26 cellular contexts compared by ENCODE assay signal in genomic region chr21:35007348-35007747, GRCh38. TPM values are rescaled to one million over a fixed set of nuclear protein-coding genes. Genes with fewer than 3 reads are reported as not detected.
DNase-seq lines count a peak whose midpoint lies in the region; ATAC-seq, FAIRE-seq and TF ChIP-seq lines count a peak whose summit lies in the region.
"Had no signal": no experiment of that assay in that cellular context is flagged by ENCODE, and none has a peak within 500 bp of the region (broad histone marks: within the 10 kb centered on the region; RNA-seq: fewer than 3 reads in every experiment).

No MANE protein-coding gene starts in this region.

- no peak overlapping the region for H2BK12ac ChIP-seq in H1 (ENCODE audit: low read depth, low read length)

- H3K23ac ChIP-seq in H1 (ENCODE audit: insufficient read length): no peak overlapping the region

- TF ChIP-seq CTCF in H1 (IDR thresholded peaks at IDR 0.05; ENCODE audit: control extremely low read depth in 1 of 3, insufficient read depth in 1 of 3, low read depth in 1 of 3, low read length in 3 of 3) (no peak), hepatocyte (IDR thresholded peaks at IDR 0.05; ENCODE audit: poor library complexity) (no peak)

- CTCF ChIA-PET in CD4-positive, alpha-beta memory T cell (lab: Charles Lee; ENCODE audit: partially characterized antibody): interaction anchor here (1.7 kb wide), 1 partner anchor 61 kb away, joined by 4 read pairs; no protein-coding TSS in a partner anchor
- CTCF ChIA-PET in T-cell (lab: Charles Lee) (interaction anchor here in 1 of 2 donors (1.0 kb wide), 2 partner anchors 33 to 70 kb away, joined by 3 to 4 read pairs; no protein-coding TSS in a partner anchor), H1 (lab: Charles Lee; ENCODE audit: partially characterized antibody) (no interaction called here)

- H3K4me3 ChIP-seq in BLaER1 treated with 17β-estradiol and CSF1 and Interleukin-3, amounts not matched to agents 10 nM and 100 nM: no peak overlapping the region
- no peak overlapping the region for H3K4me3 ChIP-seq in CD4-positive, alpha-beta memory T cell (ENCODE audit: low read length in 2 of 2)
- H3K4me3 ChIP-seq in H1 (ENCODE audit: extremely low read depth in 1 of 4, insufficient read depth in 2 of 4, low read depth in 3 of 4, low read length in 4 of 4): no peak overlapping the region
- H3K4me3 ChIP-seq in hepatocyte: no peak overlapping the region
- H3K4me3 ChIP-seq: gastrocnemius medialis, GM23338, pancreas had no signal

- H3K4me2 ChIP-seq in BLaER1 treated with 17β-estradiol and CSF1 and Interleukin-3, amounts not matched to agents 10 nM and 100 nM: peak overlapping the region; percentile 3 to 90 (median 12); a peak in 13 of 22 replicates
- H3K4me2 ChIP-seq in H1 (ENCODE audit: insufficient read depth in 1 of 2, low read depth in 2 of 2, low read length in 2 of 2): no peak overlapping the region
- H3K4me2 ChIP-seq in hepatocyte: no peak overlapping the region
- H3K4me2 ChIP-seq: GM23338 had no signal

- peak overlapping the region in 1 of 11 experiments; percentile 8; a peak in 1 of 22 replicates for H3K9ac ChIP-seq in BLaER1 treated with 17β-estradiol and CSF1 and Interleukin-3, amounts not matched to agents 10 nM and 100 nM
- H3K9ac ChIP-seq in H1 (replicated peaks in 1 of 4; ENCODE audit: extremely low read depth in 1 of 4, low read depth in 3 of 4, low read length in 3 of 4): no peak overlapping the region

- no peak overlapping the region for H4K91ac ChIP-seq in H1 (replicated peaks; ENCODE audit: insufficient read length, low read length)

- no peak for FAIRE-seq in H1 (lab: Jason Lieb, UNC)
- FAIRE-seq: D721Med, GM19239, pancreas had no signal

- ATAC-seq in T-cell (replicated peaks in 1 of 4): no peak
- ATAC-seq: gastrocnemius medialis, GM23338, left cardiac atrium, pancreas, PC-3 had no signal

- no peaks in the 10 kb centered on the region for H3K79me1 ChIP-seq in H1 (ENCODE audit: low read depth, low read length)

- peaks cover 12 to 94% (median 73%) of the 10 kb centered on the region in 10 experiments for H3K4me1 ChIP-seq in BLaER1 treated with 17β-estradiol and CSF1 and Interleukin-3, amounts not matched to agents 10 nM and 100 nM
- H3K4me1 ChIP-seq in CD4-positive, alpha-beta memory T cell (ENCODE audit: insufficient read depth, low read length): peaks cover 97% of the 10 kb centered on the region
- H3K4me1 ChIP-seq in H1 (replicated peaks in 1 of 4; ENCODE audit: control insufficient read depth in 3 of 4, insufficient read depth in 4 of 4, low read length in 3 of 4) (no peaks in the 10 kb centered on the region), hepatocyte (ENCODE audit: insufficient read depth) (no peaks in the 10 kb centered on the region)
- H3K4me1 ChIP-seq: gastrocnemius medialis, pancreas had no signal

- H2BK15ac ChIP-seq in H1 (ENCODE audit: low read length): no peak overlapping the region

- no peaks in the 10 kb centered on the region for H3K9me3 Mint-ChIP-seq in CD4-positive, alpha-beta memory T cell
- H3K9me3 Mint-ChIP-seq in T-cell: no peaks in the 10 kb centered on the region
- H3K9me3 Mint-ChIP-seq: activated naive CD4-positive, alpha-beta T cell treated with anti-CD3 and anti-CD28 coated beads, Interleukin-2, amount 10 ng/mL, durations not matched to agents 7 days and 5 days; activated T-cell treated with anti-CD3 and anti-CD28 coated beads, Interleukin-2, amount 50 U/mL, for 72 hours; GM23338; neural crest cell; T-helper 1 cell treated with Interleukin-12 subunit alpha and Interleukin-12 subunit beta and Interleukin-4 antibody, amounts not matched to agents 30 μg/mL and 1 μg/mL, for 36 hours had no signal

- no peak overlapping the region for H2BK120ac ChIP-seq in H1 (replicated peaks; ENCODE audit: low read depth, low read length)

- H2BK5ac ChIP-seq in H1 (ENCODE audit: low read depth, low read length): no peak overlapping the region

- H2AFZ ChIP-seq in H1 (ENCODE audit: low read length) (no peak overlapping the region), hepatocyte (no peak overlapping the region)
- H2AFZ ChIP-seq: GM23338 had no signal

- no peaks in the 10 kb centered on the region for H3K27me3 ChIP-seq in BLaER1 treated with 17β-estradiol and CSF1 and Interleukin-3, amounts not matched to agents 10 nM and 100 nM
- no peaks in the 10 kb centered on the region for H3K27me3 ChIP-seq in CD4-positive, alpha-beta memory T cell (ENCODE audit: insufficient read depth, low read length)
- H3K27me3 ChIP-seq in H1 (replicated peaks in 1 of 4; ENCODE audit: control insufficient read depth in 3 of 4, extremely low read depth in 1 of 4, insufficient read depth in 3 of 4, low read length in 3 of 4) (no peaks in the 10 kb centered on the region), hepatocyte (no peaks in the 10 kb centered on the region)
- H3K27me3 ChIP-seq: gastrocnemius medialis, pancreas had no signal

- no peak overlapping the region for H2BK20ac ChIP-seq in H1 (ENCODE audit: low read length)

- DNase-seq in CD4-positive, alpha-beta memory T cell: no peak
- DNase-seq in T-cell (no peak), H1 (ENCODE audit: low read depth in 1 of 2, low spot score in 2 of 2) (no peak), NCI-H187 treated with DMSO at 0.1 percent for 48 hours (lab: John Stamatoyannopoulos, UW) (no peak), hepatocyte (ENCODE audit: low spot score) (no peak), HuH-7.5 (ENCODE audit: low spot score) (no peak), middle frontal gyrus (ENCODE audit: extremely low spot score, low spot score) (no peak)
- DNase-seq: activated CD4-positive, alpha-beta T cell treated with anti-CD3 and anti-CD28 coated beads, Interleukin-2, amount 10 ng/mL, durations not matched to agents 24 days and 14 days; activated naive CD4-positive, alpha-beta T cell treated with anti-CD3 and anti-CD28 coated beads, Interleukin-2, amount 10 ng/mL, durations not matched to agents 7 days and 5 days; activated T-cell treated with anti-CD3 and anti-CD28 coated beads, Interleukin-2, amount 50 U/mL, for 72 hours; gastrocnemius medialis; left cardiac atrium; NCI-H1105; NCI-H2029; NCI-H2227 treated with DMSO at 0.1 percent for 48 hours; NCI-H526; pancreas; PC-3; stimulated activated naive CD8-positive, alpha-beta T cell treated with anti-CD3 and anti-CD28 coated beads, Interleukin-15, Interleukin-2, amounts not matched to agents 100 U/mL and 50 U/mL, for 24 hours had no signal

- H3K9me3 ChIP-seq in BLaER1 treated with 17β-estradiol and CSF1 and Interleukin-3, amounts not matched to agents 10 nM and 100 nM (replicated peaks in 1 of 11): no peaks in the 10 kb centered on the region; a peak in 1 of 22 replicates
- no peaks in the 10 kb centered on the region for H3K9me3 ChIP-seq in CD4-positive, alpha-beta memory T cell (ENCODE audit: control insufficient read depth in 1 of 2, low read length in 2 of 2)
- no peaks in the 10 kb centered on the region for H3K9me3 ChIP-seq in H1 (ENCODE audit: insufficient read depth in 2 of 2, low read depth in 1 of 2, low read length in 1 of 2)
- H3K9me3 ChIP-seq in hepatocyte (ENCODE audit: low read depth): no peaks in the 10 kb centered on the region
- H3K9me3 ChIP-seq: gastrocnemius medialis, pancreas had no signal

- H3K27me3 Mint-ChIP-seq in CD4-positive, alpha-beta memory T cell: no peaks in the 10 kb centered on the region
- no peaks in the 10 kb centered on the region for H3K27me3 Mint-ChIP-seq in T-cell
- H3K27me3 Mint-ChIP-seq: activated CD4-positive, alpha-beta T cell treated with anti-CD3 and anti-CD28 coated beads, Interleukin-2, amount 10 ng/mL, durations not matched to agents 24 days and 14 days; activated naive CD4-positive, alpha-beta T cell treated with anti-CD3 and anti-CD28 coated beads, Interleukin-2, amount 10 ng/mL, durations not matched to agents 7 days and 5 days had no signal

- 86% methylated on average over 4 of the region's 4 CpGs; no CpG with 5 or more reads in 1 of the 2 experiments for WGBS in H1 (ENCODE audit: extremely low coverage in 1 of 2, insufficient coverage in 1 of 2, insufficient read length in 1 of 2, insufficient replicate concordance in 2 of 2, low coverage in 1 of 2, low lambda C conversion rate in 2 of 2, missing lambda C conversion rate in 1 of 2), 2 experiments
- WGBS in hepatocyte (ENCODE audit: low lambda C conversion rate, missing lambda C conversion rate): 87% methylated on average over 4 of the region's 4 CpGs

- H4K5ac ChIP-seq in H1 (ENCODE audit: insufficient read length, low read depth, low read length): no peak overlapping the region

- TF ChIP-seq RAD21 in H1 (IDR thresholded peaks at IDR 0.05 in 1 of 2, conservative IDR thresholded peaks at IDR 0.05 in 1 of 2; ENCODE audit: low read depth in 2 of 2, low read length in 2 of 2): no peak

- peak overlapping the region in 5 of 7 donors; percentile 67 to 90 (median 71) for H3K27ac Mint-ChIP-seq in CD4-positive, alpha-beta memory T cell
- H3K27ac Mint-ChIP-seq in T-cell: peak overlapping the region; percentile 53 to 75
- H3K27ac Mint-ChIP-seq: activated CD4-positive, alpha-beta T cell treated with anti-CD3 and anti-CD28 coated beads, Interleukin-2, amount 10 ng/mL, durations not matched to agents 24 days and 14 days; activated naive CD4-positive, alpha-beta T cell treated with anti-CD3 and anti-CD28 coated beads, Interleukin-2, amount 10 ng/mL, durations not matched to agents 7 days and 5 days; activated T-cell treated with anti-CD3 and anti-CD28 coated beads, Interleukin-2, amount 50 U/mL, for 72 hours; GM23338; T-helper 1 cell treated with Interleukin-12 subunit alpha and Interleukin-12 subunit beta and Interleukin-4 antibody, amounts not matched to agents 30 μg/mL and 1 μg/mL, for 36 hours had no signal

- H3K9me2 ChIP-seq in hepatocyte (replicated peaks; ENCODE audit: insufficient read depth): no peaks in the 10 kb centered on the region

- intact Hi-C loops in CD4-positive, alpha-beta memory T cell (cut with micrococcal nuclease): loop anchor here (2.0 kb wide), 1 partner anchor 15 kb away; no protein-coding TSS in a partner anchor

- no peak overlapping the region for H3K4ac ChIP-seq in H1 (replicated peaks; ENCODE audit: insufficient read length, low read depth, low read length)

- no peaks in the 10 kb centered on the region for H3K23me2 ChIP-seq in H1 (ENCODE audit: low read depth, low read length)

- no peaks in the 10 kb centered on the region for H3K79me2 ChIP-seq in H1 (ENCODE audit: control insufficient read depth in 1 of 2, insufficient read depth in 2 of 2, low read length in 2 of 2)
- H3K79me2 ChIP-seq in hepatocyte: no peaks in the 10 kb centered on the region

- peaks cover 0 to 92% (median 81%) of the 10 kb centered on the region in 11 experiments; a peak in 20 of 22 replicates for H3K36me3 ChIP-seq in BLaER1 treated with 17β-estradiol and CSF1 and Interleukin-3, amounts not matched to agents 10 nM and 100 nM
- no peaks in the 10 kb centered on the region for H3K36me3 ChIP-seq in CD4-positive, alpha-beta memory T cell (ENCODE audit: insufficient read depth, low read length)
- no peaks in the 10 kb centered on the region for H3K36me3 ChIP-seq in H1 (ENCODE audit: control insufficient read depth in 2 of 4, insufficient read depth in 4 of 4, low read length in 3 of 4)
- H3K36me3 ChIP-seq in hepatocyte (replicated peaks; ENCODE audit: insufficient read depth, low read depth): no peaks in the 10 kb centered on the region
- H3K36me3 ChIP-seq: gastrocnemius medialis, pancreas had no signal

- no peak overlapping the region for H3K56ac ChIP-seq in H1 (replicated peaks; ENCODE audit: insufficient read length, low read depth, low read length)

- peak overlapping the region in 2 of 8 donors; percentile 20 to 32 for H3K4me3 Mint-ChIP-seq in CD4-positive, alpha-beta memory T cell
- H3K4me3 Mint-ChIP-seq in T-cell: peak overlapping the region in 1 of 3 donors; percentile 49
- H3K4me3 Mint-ChIP-seq: activated CD4-positive, alpha-beta T cell treated with anti-CD3 and anti-CD28 coated beads, Interleukin-2, amount 10 ng/mL, durations not matched to agents 24 days and 14 days; activated naive CD4-positive, alpha-beta T cell treated with anti-CD3 and anti-CD28 coated beads, Interleukin-2, amount 10 ng/mL, durations not matched to agents 7 days and 5 days; GM23338; neural crest cell; T-helper 1 cell treated with Interleukin-12 subunit alpha and Interleukin-12 subunit beta and Interleukin-4 antibody, amounts not matched to agents 30 μg/mL and 1 μg/mL, for 36 hours had no signal

- peaks cover 30 to 32% of the 10 kb centered on the region in 2 donors for H3K36me3 Mint-ChIP-seq in CD4-positive, alpha-beta memory T cell
- H3K36me3 Mint-ChIP-seq in T-cell: peaks cover 45% of the 10 kb centered on the region

- H4K20me1 ChIP-seq in BLaER1 treated with 17β-estradiol and CSF1 and Interleukin-3, amounts not matched to agents 10 nM and 100 nM: peaks cover 0 to 76% (median 18%) of the 10 kb centered on the region in 11 experiments; a peak in 9 of 22 replicates
- H4K20me1 ChIP-seq in H1 (replicated peaks in 1 of 2; ENCODE audit: control insufficient read depth in 1 of 2, insufficient read depth in 2 of 2, low read length in 2 of 2): no peaks in the 10 kb centered on the region
- no peaks in the 10 kb centered on the region for H4K20me1 ChIP-seq in hepatocyte (ENCODE audit: insufficient read depth, poor library complexity, severe bottlenecking)

- no peak for TF ChIP-seq EP300 in H1 (IDR thresholded peaks at IDR 0.05; ENCODE audit: borderline replicate concordance in 1 of 2, low read depth in 2 of 2, low read length in 2 of 2)

- no peak overlapping the region for H2AK5ac ChIP-seq in H1 (ENCODE audit: low read depth, low read length)

- H4K8ac ChIP-seq in H1 (ENCODE audit: extremely low read depth, insufficient read depth, low read length): peak overlapping the region; percentile 31; the same call in 1 of the 2 replicates

- peaks cover 80 to 98% (median 89%) of the 10 kb centered on the region in 4 donors for H3K4me1 Mint-ChIP-seq in CD4-positive, alpha-beta memory T cell
- peaks cover 97 to 98% (median 97%) of the 10 kb centered on the region in 3 donors for H3K4me1 Mint-ChIP-seq in T-cell
- H3K4me1 Mint-ChIP-seq: GM23338, neural crest cell had no signal

- H3K27ac ChIP-seq in BLaER1 treated with 17β-estradiol and CSF1 and Interleukin-3, amounts not matched to agents 10 nM and 100 nM: peak overlapping the region in 7 of 11 experiments; percentile 6 to 81 (median 33); a peak in 12 of 22 replicates
- H3K27ac ChIP-seq in CD4-positive, alpha-beta memory T cell (ENCODE audit: low read depth, low read length): no peak overlapping the region
- H3K27ac ChIP-seq in H1 (ENCODE audit: low read depth, low read length) (no peak overlapping the region), hepatocyte (no peak overlapping the region)
- H3K27ac ChIP-seq: gastrocnemius medialis, pancreas, VCaP had no signal

- TF ChIP-seq POLR2A in H1 (IDR thresholded peaks at IDR 0.05; ENCODE audit: control extremely low read depth in 1 of 2, low read depth in 2 of 2, low read length in 2 of 2): no peak

- POLR2A ChIA-PET in CD4-positive, alpha-beta memory T cell (lab: Charles Lee; ENCODE audit: partially characterized antibody): interaction anchor here (2.6 to 2.7 kb wide), 2 partner anchors 17 to 19 kb away, joined by 10 to 12 read pairs; no protein-coding TSS in a partner anchor
- POLR2A ChIA-PET in T-cell (lab: Charles Lee) (interaction anchor here in 1 of 2 donors (0.6 kb wide), 1 partner anchor 37 kb away, joined by 3 read pairs; no protein-coding TSS in a partner anchor), H1 (lab: Charles Lee; ENCODE audit: partially characterized antibody) (no interaction called here)

- H3K14ac ChIP-seq in H1 (ENCODE audit: insufficient read length): no peak overlapping the region

- H3K18ac ChIP-seq in H1 (ENCODE audit: extremely low read depth, low read length): no peak overlapping the region

RNA-seq across cellular contexts. Expression of gene RUNX1, which starts 41.8 kb away (rescaled TPM):
- total RNA-seq in CD4-positive, alpha-beta memory T cell: 10 to 100 TPM; 86.1 to 96.3 TPM
- polyA plus RNA-seq in CD4-positive, alpha-beta memory T cell: 10 to 100 TPM in 1 of 2 donors, 1 to 10 TPM in 1; 6.0 to 26.7 TPM
- total RNA-seq in T-cell (100 to 1,000 TPM in 3 of 5 donors, 10 to 100 TPM in 2; 87.0 to 117 (median 104) TPM), hepatocyte (10.9 and 16.7 TPM in 2 replicates)
- total RNA-seq in H1 (2021; fragmentation: NEBNext Ultra II Directional; extraction: Animal tissue kit (Norgen Biotek cat#: 25700)): 0.25 and 0.60 TPM in 2 replicates
- polyA plus RNA-seq in H1 (2011; rRNA removed) (0.11 and 0.20 TPM in 2 replicates), hepatocyte (8.5 and 14.4 TPM in 2 replicates)
- polyA plus RNA-seq in H1 (2011; cell fraction: cytosol; rRNA removed): 0.12 TPM
- polyA plus RNA-seq in H1 (2011; cell fraction: nucleus; rRNA removed): 0.61 TPM
- 0.17 to 0.44 TPM (median 0.29 TPM) in 4 replicates for polyA plus RNA-seq in H1 (2012, experiment 1 of 2)
- 0.01 TPM for polyA plus RNA-seq in H1 (2012, experiment 2 of 2)
- polyA plus RNA-seq in H1 (2013, experiment 1 of 2): 0.22 TPM
- polyA plus RNA-seq in H1 (2013, experiment 2 of 2): 0.13 TPM
- polyA minus RNA-seq in H1 (2011; rRNA and poly(A)+ RNA removed): 0.73 and 1.9 TPM in 2 replicates
- polyA minus RNA-seq in H1 (2011; cell fraction: cytosol; rRNA and poly(A)+ RNA removed): 1.4 TPM
- 4.3 TPM for polyA minus RNA-seq in H1 (2011; cell fraction: nucleus; rRNA and poly(A)+ RNA removed)

Comparison
In these comparisons a context has a peak if more than half of its experiments do, and no peak if none do; other contexts are left out.
1. H3K27ac ChIP-seq: peak in BLaER1 treated with 17β-estradiol and CSF1 and Interleukin-3, amounts not matched to agents 10 nM and 100 nM (7 of 11); none in CD4-positive, alpha-beta memory T cell (single experiment), H1 (single experiment) and hepatocyte (single experiment).
2. H3K4me2 ChIP-seq: peak in BLaER1 treated with 17β-estradiol and CSF1 and Interleukin-3, amounts not matched to agents 10 nM and 100 nM (11 of 11); none in H1 (0 of 2) and hepatocyte (single experiment).